In the genomic region with DNA sequence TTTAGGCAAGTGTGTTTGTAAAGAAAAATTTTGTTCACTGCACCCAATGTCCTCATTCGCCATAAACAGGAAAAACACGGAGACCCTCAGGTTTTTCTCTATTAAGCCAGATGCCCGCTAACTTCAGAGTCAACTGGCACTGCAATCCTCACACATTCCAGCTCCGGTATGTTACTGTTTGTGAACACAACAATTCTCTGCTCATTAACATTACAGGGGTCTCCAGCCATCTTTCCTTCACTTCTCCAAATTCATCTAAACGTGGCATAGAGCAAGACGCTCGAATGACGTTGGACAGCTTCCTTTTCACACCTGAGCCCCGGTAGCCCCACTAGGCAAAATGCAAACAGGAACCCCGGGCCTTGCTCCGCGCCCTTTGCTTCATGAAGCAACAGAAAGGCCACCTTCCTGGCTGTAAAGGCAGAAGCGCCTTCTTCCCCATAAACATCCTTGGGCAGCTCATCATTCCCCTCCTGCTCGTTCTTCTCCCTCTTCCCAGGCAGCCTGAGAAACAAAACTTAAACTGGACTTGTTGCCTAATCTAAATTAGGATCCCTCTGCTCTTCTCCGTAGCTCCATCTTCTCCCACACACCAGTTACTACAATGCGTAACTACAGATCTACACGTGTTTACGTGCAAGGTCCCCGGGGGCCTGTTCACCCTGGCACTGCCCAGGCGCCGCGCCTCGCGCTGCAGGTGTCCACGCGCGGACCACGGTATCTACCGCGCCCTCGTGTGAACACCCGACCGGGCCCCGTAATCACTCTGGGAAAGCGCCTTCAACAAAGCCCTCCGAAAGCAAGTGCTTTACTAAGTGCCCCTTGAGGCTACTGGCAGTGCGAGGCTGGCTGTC, we compare ENCODE assay signal across 8 cellular contexts. TPM values are rescaled to one million over a fixed set of nuclear protein-coding genes. Genes with fewer than 3 reads are reported as not detected.
DNase-seq lines count a peak whose midpoint lies in the region; ATAC-seq and TF ChIP-seq lines count a peak whose summit lies in the region.

No MANE protein-coding gene starts in this region.

- H3K27me3 ChIP-seq in liver (ENCODE audit: control insufficient read depth in 4 of 4, insufficient read depth in 4 of 4, low read length in 3 of 4) = no peaks in the 10 kb centered on the region

- H3K9me3 ChIP-seq in liver (ENCODE audit: control insufficient read depth in 4 of 4, low read length in 3 of 4) = no peaks in the 10 kb centered on the region

- TF ChIP-seq RAD21 in liver (IDR thresholded peaks at IDR 0.05) = peak in 1 of 2 donors; percentile 9

- no peaks in the 10 kb centered on the region for H3K9me3 Mint-ChIP-seq in T-helper 1 cell treated with Interleukin-12 subunit alpha and Interleukin-12 subunit beta and Interleukin-4 antibody, amounts not matched to agents 30 μg/mL and 1 μg/mL, for 36 hours

- H3K36me3 ChIP-seq in liver (ENCODE audit: control insufficient read depth in 4 of 4, insufficient read depth in 3 of 4, low read depth in 1 of 4, low read length in 3 of 4) = no peaks in the 10 kb centered on the region

- peak overlapping the region; percentile 85 for H3K27ac Mint-ChIP-seq in T-helper 1 cell treated with Interleukin-12 subunit alpha and Interleukin-12 subunit beta and Interleukin-4 antibody, amounts not matched to agents 30 μg/mL and 1 μg/mL, for 36 hours

- no peak for ATAC-seq in stimulated activated naive CD8-positive, alpha-beta T cell treated with anti-CD3 and anti-CD28 coated beads, Interleukin-15, Interleukin-2, amounts not matched to agents 100 U/mL and 50 U/mL, for 24 hours
- no peak for ATAC-seq in HG02840 (IDR thresholded peaks at IDR 0.05; ENCODE audit: low FRiP score, unreplicated experiment)
- ATAC-seq in HG03442 (IDR thresholded peaks at IDR 0.05; ENCODE audit: unreplicated experiment) = no peak

- H3K27ac ChIP-seq in coronary artery (peak overlapping the region; percentile 85 to 87), liver (ENCODE audit: low read depth in 1 of 2, low read length in 2 of 2) (peak overlapping the region; percentile 96 to 98)

- TF ChIP-seq CTCF in coronary artery (IDR thresholded peaks at IDR 0.05) (no peak), liver (IDR thresholded peaks at IDR 0.05; ENCODE audit: low read depth, low read length, missing input control) (no peak)

- H3K4me3 ChIP-seq in coronary artery (peak overlapping the region; percentile 87), liver (ENCODE audit: low read depth in 1 of 3, low read length in 3 of 3) (peak overlapping the region; percentile 74 to 91 (median 81))

- peaks cover 10 to 49% (median 34%) of the 10 kb centered on the region in 4 donors for H3K4me1 ChIP-seq in liver (ENCODE audit: control insufficient read depth in 4 of 4, insufficient read depth in 4 of 4, low read length in 3 of 4)

- no peaks in the 10 kb centered on the region for H3K27me3 Mint-ChIP-seq in T-helper 1 cell treated with Interleukin-12 subunit alpha and Interleukin-12 subunit beta and Interleukin-4 antibody, amounts not matched to agents 30 μg/mL and 1 μg/mL, for 36 hours (ENCODE audit: low read depth)

- H3K36me3 Mint-ChIP-seq in T-helper 1 cell treated with Interleukin-12 subunit alpha and Interleukin-12 subunit beta and Interleukin-4 antibody, amounts not matched to agents 30 μg/mL and 1 μg/mL, for 36 hours (ENCODE audit: low read depth) = peaks cover 23% of the 10 kb centered on the region

- DNase-seq in EL (peak; percentile 38), HPDE6-E6E7 (ENCODE audit: extremely low spot score) (peak; percentile 29), coronary artery (ENCODE audit: low spot score) (no peak)
- peak; percentile 42 for DNase-seq in stimulated activated naive CD8-positive, alpha-beta T cell treated with anti-CD3 and anti-CD28 coated beads, Interleukin-15, Interleukin-2, amounts not matched to agents 100 U/mL and 50 U/mL, for 24 hours

- WGBS in liver = 3% methylated on average over 37 of the region's 37 CpGs

- H3K4me3 Mint-ChIP-seq in T-helper 1 cell treated with Interleukin-12 subunit alpha and Interleukin-12 subunit beta and Interleukin-4 antibody, amounts not matched to agents 30 μg/mL and 1 μg/mL, for 36 hours = peak overlapping the region; percentile 93

- H3K4me1 Mint-ChIP-seq in T-helper 1 cell treated with Interleukin-12 subunit alpha and Interleukin-12 subunit beta and Interleukin-4 antibody, amounts not matched to agents 30 μg/mL and 1 μg/mL, for 36 hours (ENCODE audit: low read depth) = peaks cover 61% of the 10 kb centered on the region

- peak overlapping the region; percentile 86 to 96 for H3K9ac ChIP-seq in liver (ENCODE audit: low read depth in 1 of 2, low read length in 2 of 2)

TF ChIP-seq in liver, 16 proteins besides CTCF, POLR2A, EP300 and RAD21:
- TF ChIP-seq REST (IDR thresholded peaks at IDR 0.05) (peak; percentile 82), YY1 (IDR thresholded peaks at IDR 0.05) (no peak), RXRA (IDR thresholded peaks at IDR 0.05) (peak in 1 of 2 donors; percentile 15), MAX (IDR thresholded peaks at IDR 0.05) (peak; percentile 30), FOXA2 (IDR thresholded peaks at IDR 0.05) (no peak)

RNA-seq across cellular contexts. Expression of gene LBR, which starts 1.2 kb away (rescaled TPM):
- total RNA-seq in liver = 100 to 1,000 TPM in 1 of 2 donors, 10 to 100 TPM in 1; 28.9 to 201 TPM
- polyA plus RNA-seq in liver = 10 to 100 TPM; 14.3 to 16.2 TPM
